15 cellular contexts compared by ENCODE assay signal in genomic region chr7:78377532-78377931, GRCh38.
"Had no signal": no experiment of that assay in that cellular context is flagged by ENCODE, and none has a peak within 500 bp of the region (broad histone marks: within the 10 kb centered on the region; RNA-seq: fewer than 3 reads in every experiment).

No MANE protein-coding gene starts in this region.

- H3K4me3 ChIP-seq: upper lobe of left lung had no signal

- H3K36me3 ChIP-seq: upper lobe of left lung had no signal

- H3K27ac ChIP-seq: foreskin keratinocyte, upper lobe of left lung had no signal

- ATAC-seq: activated CD8-positive, alpha-beta memory T cell treated with anti-CD3 and anti-CD28 coated beads, Interleukin-2, amount 10 ng/mL, durations not matched to agents 7 days and 5 days; foreskin keratinocyte; left lobe of liver; natural killer cell treated with Interleukin-12 subunit alpha and Interleukin-12 subunit beta and Interleukin-15 and Interleukin-18, amount 100 ng/mL, for 72 hours had no signal

- H3K27me3 ChIP-seq: foreskin keratinocyte, upper lobe of left lung had no signal

- H3K9me3 ChIP-seq: upper lobe of left lung had no signal

- H3K4me1 ChIP-seq: foreskin keratinocyte, upper lobe of left lung had no signal

- DNase-seq: activated CD4-positive, alpha-beta T cell treated with anti-CD3 and anti-CD28 coated beads, Interleukin-2, amount 50 U/mL, for 48 hours; activated CD4-positive, CD25-positive, alpha-beta regulatory T cell treated with anti-CD3 and anti-CD28 coated beads, Interleukin-2, amount 50 U/mL, for 72 hours; activated CD8-positive, alpha-beta memory T cell treated with anti-CD3 and anti-CD28 coated beads, Interleukin-2, amount 10 ng/mL, durations not matched to agents 7 days and 5 days; activated effector memory CD4-positive, alpha-beta T cell treated with Interleukin-2 at 50 U/mL for 16 hours; activated T-cell treated with anti-CD3 and anti-CD28 coated beads, Interleukin-2, amount 50 U/mL, for 24 hours; amygdala; cerebellar nuclear complex; dermis blood vessel endothelial cell; foreskin keratinocyte; islet precursor cell; stimulated activated CD4-positive, alpha-beta T cell treated with anti-CD3 and anti-CD28 coated beads, Interleukin-12 subunit alpha, Interleukin-12 subunit beta, amount 100 ng/mL, for 4 hours; stimulated activated naive CD4-positive, alpha-beta T cell; upper lobe of left lung had no signal
